Comparison of ENCODE assay signal across 1 cellular context in genomic region chr2:48305569-48305968, GRCh38.
TF ChIP-seq lines count a peak whose summit lies in the region.

No MANE protein-coding gene starts in this region.

TF ChIP-seq in HepG2, 621 proteins besides CTCF, POLR2A, EP300 and RAD21 (continued from another document and continues in another):
- TF ChIP-seq ZHX2 (IDR thresholded peaks at IDR 0.05; ENCODE audit: low read depth) (no peak), ZHX2 (CRISPR knock-in tag; IDR thresholded peaks at IDR 0.05; ENCODE audit: borderline replicate concordance) (no peak), ZSCAN30 (CRISPR knock-in tag; IDR thresholded peaks at IDR 0.05) (no peak), LRRFIP1 (CRISPR knock-in tag; conservative IDR thresholded peaks at IDR 0.05) (no peak), CEBPG (CRISPR knock-in tag; IDR thresholded peaks at IDR 0.05) (no peak), MEF2D (CRISPR knock-in tag; IDR thresholded peaks at IDR 0.05) (no peak), ZFP36L1 (CRISPR knock-in tag; IDR thresholded peaks at IDR 0.05) (no peak), AGO1 (IDR thresholded peaks at IDR 0.05; ENCODE audit: low read depth, low read length, poor library complexity, severe bottlenecking) (no peak), ELF4 (CRISPR knock-in tag; IDR thresholded peaks at IDR 0.05; ENCODE audit: borderline replicate concordance) (0 out of 2 replicates have a peak, but pooled peaks have one; percentile 19), ZNF577 (CRISPR knock-in tag; IDR thresholded peaks at IDR 0.05; ENCODE audit: borderline replicate concordance, low read depth) (no peak), ZNF331 (CRISPR knock-in tag; IDR thresholded peaks at IDR 0.05) (peak; percentile 17; the same call in 1 of the 2 replicates), KLF11 (CRISPR knock-in tag; IDR thresholded peaks at IDR 0.05) (no peak), KMT2B (CRISPR knock-in tag; IDR thresholded peaks at IDR 0.05) (no peak), TFDP1 (CRISPR knock-in tag; IDR thresholded peaks at IDR 0.05; ENCODE audit: borderline replicate concordance) (no peak), YY1 (IDR thresholded peaks at IDR 0.05; ENCODE audit: insufficient read depth, insufficient replicate concordance, low read depth, low read length) (no peak), TEF (CRISPR knock-in tag; IDR thresholded peaks at IDR 0.05) (no peak), ZNF574 (CRISPR knock-in tag; IDR thresholded peaks at IDR 0.05) (no peak), SMC3 (IDR thresholded peaks at IDR 0.05; ENCODE audit: low read length) (no peak), ZSCAN21 (CRISPR knock-in tag; IDR thresholded peaks at IDR 0.05; ENCODE audit: borderline replicate concordance) (no peak), HMGA1 (CRISPR knock-in tag; conservative IDR thresholded peaks at IDR 0.05) (no peak), CREB3 (CRISPR knock-in tag; IDR thresholded peaks at IDR 0.05) (no peak), ZFP91 (CRISPR knock-in tag; IDR thresholded peaks at IDR 0.05; ENCODE audit: borderline replicate concordance) (no peak), EZH2 (conservative IDR thresholded peaks at IDR 0.05; ENCODE audit: low read depth, low read length) (no peak), ZNF160 (CRISPR knock-in tag; IDR thresholded peaks at IDR 0.05) (no peak), BCL6 (CRISPR knock-in tag; IDR thresholded peaks at IDR 0.05) (peak; percentile 39; the same call in 1 of the 2 replicates), ATF2 (CRISPR knock-in tag; IDR thresholded peaks at IDR 0.05) (no peak), HOXA5 (CRISPR knock-in tag; IDR thresholded peaks at IDR 0.05) (no peak), TFDP2 (CRISPR knock-in tag; IDR thresholded peaks at IDR 0.05) (peak; percentile 24; the same call in 1 of the 2 replicates), GATAD2A (CRISPR knock-in tag; IDR thresholded peaks at IDR 0.05) (peak; percentile 80), ZBTB25 (CRISPR knock-in tag; IDR thresholded peaks at IDR 0.05) (no peak), ZNF552 (CRISPR knock-in tag; IDR thresholded peaks at IDR 0.05; ENCODE audit: borderline replicate concordance) (no peak), ZNF746 (CRISPR knock-in tag; IDR thresholded peaks at IDR 0.05) (no peak), SMAD9 (CRISPR knock-in tag; IDR thresholded peaks at IDR 0.05) (no peak), MBNL3 (CRISPR knock-in tag; conservative IDR thresholded peaks at IDR 0.05) (no peak), CBX5 (CRISPR knock-in tag; IDR thresholded peaks at IDR 0.05; ENCODE audit: borderline replicate concordance) (no peak), ZNF616 (CRISPR knock-in tag; IDR thresholded peaks at IDR 0.05; ENCODE audit: low read depth) (no peak), ZNF720 (CRISPR knock-in tag; IDR thresholded peaks at IDR 0.05) (no peak), ZNF709 (CRISPR knock-in tag; IDR thresholded peaks at IDR 0.05) (no peak), FOXA3 (CRISPR knock-in tag; IDR thresholded peaks at IDR 0.05) (peak; percentile 88), KDM5B (CRISPR knock-in tag; IDR thresholded peaks at IDR 0.05; ENCODE audit: borderline replicate concordance) (no peak), ZNF572 (CRISPR knock-in tag; IDR thresholded peaks at IDR 0.05) (no peak), ZNF362 (CRISPR knock-in tag; IDR thresholded peaks at IDR 0.05; ENCODE audit: borderline replicate concordance) (no peak)
